ENCODE assay signal across 8 cellular contexts in the genomic region with DNA sequence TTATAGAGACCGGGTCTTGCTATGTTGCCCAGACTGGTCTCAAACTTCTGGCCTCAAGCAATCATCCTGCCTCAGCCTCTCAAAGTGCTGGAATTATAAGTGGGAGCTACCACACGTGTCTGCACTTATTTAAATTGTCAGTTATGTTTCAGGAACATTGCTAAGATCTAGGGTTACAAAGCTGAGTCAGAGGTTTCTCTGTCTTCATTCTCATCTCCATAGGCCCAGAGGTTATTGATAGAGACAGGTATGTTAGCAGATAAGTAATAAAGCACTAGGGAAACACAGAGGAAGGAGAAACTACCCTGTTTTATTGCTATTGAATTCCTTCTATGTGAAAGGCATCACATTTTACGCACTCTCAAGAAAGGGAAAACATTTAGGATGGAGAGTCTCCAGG.
"Had no signal": no experiment of that assay in that cellular context is flagged by ENCODE, and none has a peak within 500 bp of the region (broad histone marks: within the 10 kb centered on the region; RNA-seq: fewer than 3 reads in every experiment).

No MANE protein-coding gene starts in this region.

- H3K4me3 ChIP-seq: GM23248, HAP-1, K562 had no signal

- H2AFZ ChIP-seq: GM23248 had no signal

- H3K4me1 ChIP-seq: HAP-1 had no signal

- H3K9ac ChIP-seq: GM23248 had no signal

- ATAC-seq: HCT116, K562 had no signal

- H3K27ac ChIP-seq: GM23248 had no signal

- DNase-seq: GM23248, GOT3, H7, IMR-90 had no signal

- H3K9me3 ChIP-seq: HAP-1 had no signal

- H3K36me3 ChIP-seq: HAP-1 had no signal

- FAIRE-seq: HTR-8/SVneo, K562 had no signal
